Comparison of ENCODE assay signal across 8 cellular contexts in genomic region chr3:46359748-46360509, GRCh38. TPM values are rescaled to one million over a fixed set of nuclear protein-coding genes. Genes with fewer than 3 reads are reported as not detected.
DNase-seq lines count a peak whose midpoint lies in the region; ATAC-seq and TF ChIP-seq lines count a peak whose summit lies in the region.
"Had no signal": no experiment of that assay in that cellular context is flagged by ENCODE, and none has a peak within 500 bp of the region (broad histone marks: within the 10 kb centered on the region; RNA-seq: fewer than 3 reads in every experiment).

No MANE protein-coding gene starts in this region.

- no peaks in the 10 kb centered on the region for H3K9me2 ChIP-seq in PC-3 (replicated peaks; ENCODE audit: low read length)

- intact Hi-C loops in PC-3 (cut with micrococcal nuclease) (no loop called here), left lung (cut with DNase I) (no loop called here)

- no TSS peak for BruUV-seq in PC-3 (replicated peaks; lab: Mats Ljungman, UMichigan)

- no peak overlapping the region for H3K9ac ChIP-seq in PC-3 (ENCODE audit: low read length)

- H3K36me3 ChIP-seq in PC-3 (ENCODE audit: low read depth, low read length), result no peaks in the 10 kb centered on the region
- H3K36me3 ChIP-seq in left lung, result no peaks in the 10 kb centered on the region
- H3K36me3 ChIP-seq: gastrocnemius medialis had no signal

- peak; percentile 66 for ATAC-seq in GM18502 (IDR thresholded peaks at IDR 0.05; ENCODE audit: poor library complexity, unreplicated experiment)
- peak; percentile 57 for ATAC-seq in HG03045 (IDR thresholded peaks at IDR 0.05; ENCODE audit: unreplicated experiment)
- ATAC-seq in PC-3, result no peak
- ATAC-seq in left lung, result peak; percentile 46
- no peak for ATAC-seq in HG03039 (IDR thresholded peaks at IDR 0.05; ENCODE audit: unreplicated experiment)

- H3K27ac ChIP-seq in PC-3 (ENCODE audit: low read length) (no peak overlapping the region), left lung (peak overlapping the region; percentile 20 to 59)
- H3K27ac ChIP-seq: gastrocnemius medialis had no signal

- no peaks in the 10 kb centered on the region for H3K79me2 ChIP-seq in PC-3 (ENCODE audit: low read length)

- no peak overlapping the region for H2AFZ ChIP-seq in PC-3 (ENCODE audit: low read length)

- no peaks in the 10 kb centered on the region for H4K20me1 ChIP-seq in PC-3 (ENCODE audit: low read length)

- POLR2A ChIA-PET in PC-3 (lab: Charles Lee; ENCODE audit: unreplicated experiment), result no interaction called here

- H3K27me3 ChIP-seq in PC-3 (ENCODE audit: low read length), result peaks cover 10% of the 10 kb centered on the region
- no peaks in the 10 kb centered on the region for H3K27me3 ChIP-seq in left lung

- DNase-seq in PC-3 (peak; percentile 20), left lung (no peak), D341Med (ENCODE audit: low spot score) (no peak)
- DNase-seq in activated CD4-positive, CD25-positive, alpha-beta regulatory T cell (lab: John Stamatoyannopoulos, UW), result no peak
- DNase-seq: gastrocnemius medialis had no signal

- H3K9me3 ChIP-seq in PC-3 (ENCODE audit: low read length) (no peaks in the 10 kb centered on the region), left lung (no peaks in the 10 kb centered on the region)
- H3K9me3 ChIP-seq: gastrocnemius medialis had no signal

- CTCF ChIA-PET in PC-3 (lab: Charles Lee), result no interaction called here

- no peak overlapping the region for H3K4me2 ChIP-seq in PC-3 (ENCODE audit: low read length)

- H3K4me1 ChIP-seq in PC-3 (ENCODE audit: insufficient read depth, low read length), result peaks cover 14% of the 10 kb centered on the region
- H3K4me1 ChIP-seq in left lung, result peaks cover 5 to 44% of the 10 kb centered on the region in 2 donors

- TF ChIP-seq CTCF in PC-3 (conservative IDR thresholded peaks at IDR 0.05; ENCODE audit: low read depth, low read length), result no peak
- no peak for TF ChIP-seq CTCF in left lung (IDR thresholded peaks at IDR 0.05)

- H3F3A ChIP-seq in PC-3 (ENCODE audit: low read length, unreplicated experiment), result no peaks in the 10 kb centered on the region

- no peak overlapping the region for H3K4me3 ChIP-seq in PC-3 (ENCODE audit: low read length)
- H3K4me3 ChIP-seq in left lung, result no peak overlapping the region
- H3K4me3 ChIP-seq: gastrocnemius medialis had no signal

RNA-seq across cellular contexts. Expression of gene CCR2, which starts 6.0 kb away (rescaled TPM):
- total RNA-seq in PC-3 (2014; rRNA removed) (not detected in 2 replicates), left lung (10 to 100 TPM; 11.5 to 27.0 TPM)

RNA-seq across cellular contexts. Expression of gene CCR5, which starts 10.8 kb away (rescaled TPM):
- total RNA-seq in PC-3 (2014; rRNA removed) (not detected in 2 replicates), left lung (10 to 100 TPM in 1 of 2 donors, 1 to 10 TPM in 1; 2.9 to 13.8 TPM)

RNA-seq across cellular contexts. Expression of gene CCRL2, which starts 47.1 kb away (rescaled TPM):
- 5.5 and 6.0 TPM in 2 replicates for total RNA-seq in PC-3 (2014; rRNA removed)
- 10 to 100 TPM; 18.9 to 37.1 TPM for total RNA-seq in left lung

Comparison
In these comparisons a context has a peak if more than half of its experiments do, and no peak if none do; other contexts are left out.
1. ATAC-seq: peak in GM18502 (single experiment), HG03045 (single experiment) and left lung (single experiment); none in PC-3 (single experiment) and HG03039 (single experiment).
2. RNA of gene CCR2, which starts 6.0 kb away (total RNA-seq): 11.5 to 27.0 TPM in left lung; not detected in PC-3; every median in the first group is over 10 times any median in the second.